ENCODE assay signal across 27 cellular contexts in genomic region chr16:11492808-11493530, GRCh38.
A peak's percentile ranks its signal among the peaks of the same experiment; 100 is the strongest.
DNase-seq lines count a peak whose midpoint lies in the region; ATAC-seq, FAIRE-seq and TF ChIP-seq lines count a peak whose summit lies in the region.
"Had no signal": no experiment of that assay in that cellular context is flagged by ENCODE, and none has a peak within 500 bp of the region (broad histone marks: within the 10 kb centered on the region; RNA-seq: fewer than 3 reads in every experiment).

No MANE protein-coding gene starts in this region.

- H3K23me2 ChIP-seq in H1 (ENCODE audit: low read depth, low read length), result peaks cover 7% of the 10 kb centered on the region

- H3K36me3 ChIP-seq in HepG2 (replicated peaks in 1 of 2; ENCODE audit: control insufficient read depth in 1 of 2, insufficient read depth in 2 of 2, low read length in 2 of 2), result no peaks in the 10 kb centered on the region
- H3K36me3 ChIP-seq in right lobe of liver, result no peaks in the 10 kb centered on the region
- peaks cover 4% of the 10 kb centered on the region for H3K36me3 ChIP-seq in HUES64 (ENCODE audit: insufficient read depth, low read length)
- H3K36me3 ChIP-seq in H1 (ENCODE audit: control insufficient read depth in 2 of 4, insufficient read depth in 4 of 4, low read length in 3 of 4), result peaks cover 0 to 11% (median 0%) of the 10 kb centered on the region in 4 experiments; a peak in 2 of 8 replicates
- H3K36me3 ChIP-seq in gastrocnemius medialis, result no peaks in the 10 kb centered on the region
- H3K36me3 ChIP-seq: BLaER1, breast epithelium, pancreas, right atrium auricular region, suprapubic skin, upper lobe of right lung had no signal

- H3K14ac ChIP-seq in H1 (ENCODE audit: insufficient read length), result no peak overlapping the region

- CTCF ChIA-PET in HepG2 (lab: Yijun Ruan, JAX; ENCODE audit: low intra/inter-chr PET ratio, low total read pairs), result no interaction called here
- CTCF ChIA-PET in H1 (lab: Charles Lee; ENCODE audit: partially characterized antibody), result interaction anchor here (0.6 to 1.0 kb wide), 2 partner anchors 87 to 159 kb away, joined by 3 read pairs; no protein-coding TSS in a partner anchor

- POLR2A ChIA-PET in HepG2 (lab: Yijun Ruan, JAX), result no interaction called here
- POLR2A ChIA-PET in H1 (lab: Charles Lee; ENCODE audit: partially characterized antibody), result interaction anchor here (0.6 kb wide), 1 partner anchor 143 kb away, joined by 3 read pairs; no protein-coding TSS in a partner anchor

- H2BK120ac ChIP-seq in H1 (replicated peaks; ENCODE audit: low read depth, low read length), result peak overlapping the region; percentile 85

- H3K4me1 ChIP-seq in HepG2 (ENCODE audit: insufficient read depth, low read length) (peaks cover 52% of the 10 kb centered on the region), right lobe of liver (peaks cover 0 to 23% (median 13%) of the 10 kb centered on the region in 4 donors), HUES64 (ENCODE audit: insufficient read depth, low read length) (peaks cover 11% of the 10 kb centered on the region), H1 (replicated peaks in 1 of 4; ENCODE audit: control insufficient read depth in 3 of 4, insufficient read depth in 4 of 4, low read length in 3 of 4) (peaks cover 6 to 26% (median 13%) of the 10 kb centered on the region in 4 experiments), gastrocnemius medialis (peaks cover 31 to 33% of the 10 kb centered on the region in 2 donors)

- H2BK12ac ChIP-seq in H1 (ENCODE audit: low read depth, low read length), result peak overlapping the region; percentile 52

- in situ Hi-C loops in HepG2 (cut with HindIII; ENCODE audit: extremely low pct_ligation_motif_present, low pct_unique_long_range_greater_than_20kb), result no loop called here
- in situ Hi-C loops in gastrocnemius medialis (cut with MboI; ENCODE audit: low sequenced_read_pairs in 4 of 4), result no loop called here

- H4K20me1 ChIP-seq in HepG2 (ENCODE audit: insufficient read depth, low read length) (no peaks in the 10 kb centered on the region), H1 (replicated peaks in 1 of 2; ENCODE audit: control insufficient read depth in 1 of 2, insufficient read depth in 2 of 2, low read length in 2 of 2) (no peaks in the 10 kb centered on the region)
- H4K20me1 ChIP-seq: BLaER1 had no signal

- no TSS peak for BruUV-seq in HepG2 (replicated peaks; lab: Mats Ljungman, UMichigan)

- peak overlapping the region; percentile 53 for H4K5ac ChIP-seq in H1 (ENCODE audit: insufficient read length, low read depth, low read length)

- H3K79me1 ChIP-seq in H1 (ENCODE audit: low read depth, low read length), result no peaks in the 10 kb centered on the region; the same call in none of the 2 replicates

- H2BK20ac ChIP-seq in H1 (ENCODE audit: low read length), result 0 out of 2 replicates have a peak overlapping the region, but pooled peaks have one; percentile 34

- H2BK15ac ChIP-seq in H1 (ENCODE audit: low read length), result peak overlapping the region; percentile 5; the same call in 1 of the 2 replicates

- no peak overlapping the region for H3K9ac ChIP-seq in HepG2 (ENCODE audit: insufficient read depth, low read depth, low read length)
- peak overlapping the region; percentile 36; the same call in 1 of the 2 replicates for H3K9ac ChIP-seq in HUES64 (ENCODE audit: low read depth, low read length)
- H3K9ac ChIP-seq in H1 (replicated peaks in 1 of 4; ENCODE audit: extremely low read depth in 1 of 4, low read depth in 3 of 4, low read length in 3 of 4), result peak overlapping the region in 3 of 4 experiments; percentile 13 to 63 (median 60); a peak in 4 of 7 replicates
- H3K9ac ChIP-seq: BLaER1 had no signal

- no peaks in the 10 kb centered on the region for H3K9me3 ChIP-seq in HepG2 (ENCODE audit: low read length)
- H3K9me3 ChIP-seq in right lobe of liver, result no peaks in the 10 kb centered on the region
- peaks cover 8% of the 10 kb centered on the region for H3K9me3 ChIP-seq in HUES64 (ENCODE audit: insufficient read depth, low read depth, low read length)
- 0 out of 4 replicates have a peak, but pooled peaks cover 0 to 3% of the 10 kb centered on the region in 2 experiments for H3K9me3 ChIP-seq in H1 (ENCODE audit: insufficient read depth in 2 of 2, low read depth in 1 of 2, low read length in 1 of 2)
- H3K9me3 ChIP-seq in gastrocnemius medialis, result no peaks in the 10 kb centered on the region
- H3K9me3 ChIP-seq: breast epithelium, pancreas, suprapubic skin, upper lobe of right lung had no signal

- ATAC-seq in HepG2 (no peak), right lobe of liver (no peak), gastrocnemius medialis (no peak), GM21360 (IDR thresholded peaks at IDR 0.05; ENCODE audit: unreplicated experiment) (no peak)
- ATAC-seq: pancreas, upper lobe of right lung had no signal

- peak overlapping the region; percentile 33 for H3K18ac ChIP-seq in H1 (ENCODE audit: extremely low read depth, low read length)

- H3K4me2 ChIP-seq in HepG2 (ENCODE audit: low read depth, low read length) (no peak overlapping the region), H1 (ENCODE audit: insufficient read depth in 1 of 2, low read depth in 2 of 2, low read length in 2 of 2) (peak overlapping the region; percentile 78 to 82)
- H3K4me2 ChIP-seq: BLaER1 had no signal

- no peak for TF ChIP-seq CTCF in HepG2 (CRISPR knock-in tag; IDR thresholded peaks at IDR 0.05)
- no peak for TF ChIP-seq CTCF in right lobe of liver (IDR thresholded peaks at IDR 0.05)
- no peak for TF ChIP-seq CTCF in H1 (IDR thresholded peaks at IDR 0.05; ENCODE audit: control extremely low read depth in 1 of 3, insufficient read depth in 1 of 3, low read depth in 1 of 3, low read length in 3 of 3)
- no peak for TF ChIP-seq CTCF in gastrocnemius medialis (IDR thresholded peaks at IDR 0.05 in 4 of 5, conservative IDR thresholded peaks at IDR 0.05 in 1 of 5)

- TF ChIP-seq POLR2A in HepG2 (IDR thresholded peaks at IDR 0.05; ENCODE audit: insufficient read depth in 1 of 2, low read depth in 2 of 2, low read length in 2 of 2) (no peak), right lobe of liver (IDR thresholded peaks at IDR 0.05) (no peak), H1 (IDR thresholded peaks at IDR 0.05; ENCODE audit: control extremely low read depth in 1 of 2, low read depth in 2 of 2, low read length in 2 of 2) (no peak), gastrocnemius medialis (IDR thresholded peaks at IDR 0.05) (no peak)

- H3K4me3 ChIP-seq in HepG2 (replicated peaks in 1 of 3; ENCODE audit: insufficient read depth in 1 of 3, low read depth in 2 of 3, low read length in 3 of 3) (no peak overlapping the region), right lobe of liver (no peak overlapping the region), HUES64 (ENCODE audit: low read length) (peak overlapping the region; percentile 52), H1 (ENCODE audit: extremely low read depth in 1 of 4, insufficient read depth in 2 of 4, low read depth in 3 of 4, low read length in 4 of 4) (peak overlapping the region; percentile 42 to 81 (median 72)), gastrocnemius medialis (no peak overlapping the region)
- H3K4me3 ChIP-seq: BLaER1, breast epithelium, pancreas, right atrium auricular region, suprapubic skin, upper lobe of right lung had no signal

- H3K23ac ChIP-seq in H1 (ENCODE audit: insufficient read length), result no peak overlapping the region

- intact Hi-C loops in HepG2 (cut with micrococcal nuclease; ENCODE audit: unreplicated experiment), result no loop called here
- intact Hi-C loops in right lobe of liver (cut with DNase I), result no loop called here
- intact Hi-C loops in gastrocnemius medialis (cut with DNase I; ENCODE audit: low total_unique reads), result loop anchor here (10.0 kb wide), 1 partner anchor 222 kb away; no protein-coding TSS in a partner anchor

- H2AFZ ChIP-seq in HepG2 (ENCODE audit: low read length) (no peak overlapping the region), H1 (ENCODE audit: low read length) (0 out of 2 replicates have a peak overlapping the region, but pooled peaks have one; percentile 90)

- DNase-seq in HepG2 (ENCODE audit: low spot score) (no peak), right lobe of liver (no peak), H1 (ENCODE audit: low read depth in 1 of 2, low spot score in 2 of 2) (no peak), gastrocnemius medialis (no peak), NK-92 (lab: John Stamatoyannopoulos, UW; ENCODE audit: unreplicated experiment) (no peak), hypothalamus (lab: John Stamatoyannopoulos, UW) (no peak)
- DNase-seq: activated CD4-positive, alpha-beta T cell treated with anti-CD3 and anti-CD28 coated beads for 1 hour; activated naive CD4-positive, alpha-beta T cell treated with anti-CD3 and anti-CD28 coated beads for 36 hours; amniotic stem cell; EL; glutamatergic neuron; mammary epithelial cell; NCI-H1436 treated with DMSO at 0.1 percent for 48 hours; NCI-H446 treated with DMSO at 0.1 percent for 48 hours; nephron progenitor cell; Right ventricle myocardium superior; T-helper 2 cell; upper lobe of right lung had no signal

- H3K27me3 ChIP-seq in HepG2 (ENCODE audit: control insufficient read depth in 1 of 2, insufficient read depth in 2 of 2, low read length in 2 of 2) (no peaks in the 10 kb centered on the region), right lobe of liver (no peaks in the 10 kb centered on the region), HUES64 (ENCODE audit: insufficient read depth, low read length) (no peaks in the 10 kb centered on the region), H1 (replicated peaks in 1 of 4; ENCODE audit: control insufficient read depth in 3 of 4, extremely low read depth in 1 of 4, insufficient read depth in 3 of 4, low read length in 3 of 4) (no peaks in the 10 kb centered on the region), gastrocnemius medialis (no peaks in the 10 kb centered on the region)
- H3K27me3 ChIP-seq: BLaER1, breast epithelium, pancreas, right atrium auricular region, suprapubic skin, upper lobe of right lung had no signal

- H3K79me2 ChIP-seq in HepG2 (ENCODE audit: insufficient read depth, low read length) (no peaks in the 10 kb centered on the region), H1 (ENCODE audit: control insufficient read depth in 1 of 2, insufficient read depth in 2 of 2, low read length in 2 of 2) (peaks cover 0 to 3% of the 10 kb centered on the region in 2 experiments; a peak in 1 of 4 replicates)

- H3K4ac ChIP-seq in H1 (replicated peaks; ENCODE audit: insufficient read length, low read depth, low read length), result peak overlapping the region; percentile 27

- peak overlapping the region; percentile 74 for H2BK5ac ChIP-seq in H1 (ENCODE audit: low read depth, low read length)

- peak overlapping the region; percentile 90 for H4K91ac ChIP-seq in H1 (replicated peaks; ENCODE audit: insufficient read length, low read length)

- no peak for TF ChIP-seq RAD21 in HepG2 (CRISPR knock-in tag; IDR thresholded peaks at IDR 0.05)
- no peak for TF ChIP-seq RAD21 in H1 (IDR thresholded peaks at IDR 0.05 in 1 of 2, conservative IDR thresholded peaks at IDR 0.05 in 1 of 2; ENCODE audit: low read depth in 2 of 2, low read length in 2 of 2)

- H2AK5ac ChIP-seq in H1 (ENCODE audit: low read depth, low read length), result peak overlapping the region; percentile 9; the same call in 1 of the 2 replicates

- TF ChIP-seq EP300 in HepG2 (IDR thresholded peaks at IDR 0.05; ENCODE audit: low read depth in 2 of 2, low read length in 2 of 2) (no peak), HepG2 (CRISPR knock-in tag; IDR thresholded peaks at IDR 0.05; ENCODE audit: borderline replicate concordance) (no peak), H1 (IDR thresholded peaks at IDR 0.05; ENCODE audit: borderline replicate concordance in 1 of 2, low read depth in 2 of 2, low read length in 2 of 2) (no peak)

- FAIRE-seq in HepG2 (lab: Jason Lieb, UNC), result no peak
- FAIRE-seq in H1 (lab: Jason Lieb, UNC), result no peak
- FAIRE-seq: D721Med, pancreas had no signal

- no peak overlapping the region; the same call in 1 of the 2 replicates for H4K8ac ChIP-seq in H1 (ENCODE audit: extremely low read depth, insufficient read depth, low read length)

- WGBS in HepG2 (ENCODE audit: low lambda C conversion rate), result 74% methylated on average over 4 of the region's 4 CpGs
- 100% methylated on average over 1 of the region's 4 CpGs for WGBS in right lobe of liver (ENCODE audit: insufficient coverage, low coverage, low lambda C conversion rate, missing lambda C conversion rate)
- 93% methylated on average over 4 of the region's 4 CpGs for WGBS in HUES64
- WGBS in H1 (ENCODE audit: extremely low coverage in 1 of 2, insufficient coverage in 1 of 2, insufficient read length in 1 of 2, insufficient replicate concordance in 2 of 2, low coverage in 1 of 2, low lambda C conversion rate in 2 of 2, missing lambda C conversion rate in 1 of 2), 2 experiments, result 88% methylated on average over 4 of the region's 4 CpGs; no CpG with 5 or more reads in 1 of the 2 experiments

- H3K27ac ChIP-seq in HepG2 (ENCODE audit: extremely low read length, insufficient read depth, low read length), result no peak overlapping the region
- H3K27ac ChIP-seq in right lobe of liver, result no peak overlapping the region
- peak overlapping the region; percentile 31; the same call in 1 of the 2 replicates for H3K27ac ChIP-seq in HUES64 (ENCODE audit: low read depth, low read length)
- H3K27ac ChIP-seq in H1 (ENCODE audit: low read depth, low read length), result peak overlapping the region; percentile 71; the same call in 1 of the 2 replicates
- H3K27ac ChIP-seq in gastrocnemius medialis, result peak overlapping the region in 3 of 4 donors; percentile 20 to 57 (median 54)
- H3K27ac ChIP-seq: BLaER1, breast epithelium, epithelial cell of prostate, pancreas, right atrium auricular region, suprapubic skin, upper lobe of right lung had no signal

- peak overlapping the region; percentile 75 for H3K56ac ChIP-seq in H1 (replicated peaks; ENCODE audit: insufficient read length, low read depth, low read length)

Comparison
In these comparisons a context has a peak if more than half of its experiments do, and no peak if none do; other contexts are left out.
1. H3K27ac ChIP-seq: peak in HUES64 (single experiment), H1 (single experiment) and gastrocnemius medialis (3 of 4); none in HepG2 (single experiment) and right lobe of liver (0 of 3).
2. H3K4me3 ChIP-seq: peak in HUES64 (single experiment) and H1 (4 of 4); none in HepG2 (0 of 3), right lobe of liver (0 of 3) and gastrocnemius medialis (0 of 4).
3. Of the 41 proteins assayed by ChIP-seq in both HepG2 and H1: peak only in HepG2: none; only in H1: ASH2L; in both: KDM1A; in neither: 39.